In genomic region chr6:31834704-31835375, GRCh38 we compare ENCODE assay signal across 8 cellular contexts. TPM values are rescaled to one million over a fixed set of nuclear protein-coding genes. Genes with fewer than 3 reads are reported as not detected.
DNase-seq lines count a peak whose midpoint lies in the region; ATAC-seq and TF ChIP-seq lines count a peak whose summit lies in the region.

No MANE protein-coding gene starts in this region.

- BruUV-seq in mammary epithelial cell (replicated peaks; lab: Mats Ljungman, UMichigan): TSS peak; percentile 75

- under 1% methylated on average over 35 of the region's 37 CpGs for WGBS in mammary epithelial cell (ENCODE audit: low coverage, missing lambda C conversion rate)

- H3K4me3 ChIP-seq in BLaER1 treated with 17β-estradiol and CSF1 and Interleukin-3, amounts not matched to agents 10 nM and 100 nM: peak overlapping the region; percentile 77 to 96 (median 89)
- H3K4me3 ChIP-seq in WERI-Rb-1 (ENCODE audit: low read depth, low read length): peak overlapping the region; percentile 93
- H3K4me3 ChIP-seq in mammary epithelial cell (replicated peaks in 1 of 3; ENCODE audit: insufficient read depth in 1 of 3, low read depth in 2 of 3, low read length in 3 of 3): peak overlapping the region; percentile 73 to 96 (median 82)

- H2AFZ ChIP-seq in mammary epithelial cell (ENCODE audit: low read depth, low read length): peak overlapping the region; percentile 80

- ATAC-seq in GM21717 (IDR thresholded peaks at IDR 0.05; ENCODE audit: unreplicated experiment) (peak; percentile 31), HG02938 (IDR thresholded peaks at IDR 0.05; ENCODE audit: unreplicated experiment) (no peak)

- CTCF ChIA-PET in mammary epithelial cell (lab: Charles Lee; ENCODE audit: low non-redundant PET): no interaction called here

- dilution Hi-C loops in mammary epithelial cell (cut with HindIII; ENCODE audit: low sequenced_read_pairs): loop anchor here (5.0 to 10.0 kb wide), 2 partner anchors 50 to 188 kb away; no protein-coding TSS in a partner anchor

- H3K9me3 ChIP-seq in BLaER1 treated with 17β-estradiol and CSF1 and Interleukin-3, amounts not matched to agents 10 nM and 100 nM (replicated peaks in 1 of 11): no peaks in the 10 kb centered on the region; a peak in 1 of 22 replicates
- peaks cover 2% of the 10 kb centered on the region for H3K9me3 ChIP-seq in WERI-Rb-1 (ENCODE audit: severe bottlenecking)
- no peaks in the 10 kb centered on the region for H3K9me3 ChIP-seq in mammary epithelial cell (replicated peaks; ENCODE audit: insufficient read depth, low read length)

- peak overlapping the region; percentile 86 to 99 (median 94) for H3K9ac ChIP-seq in BLaER1 treated with 17β-estradiol and CSF1 and Interleukin-3, amounts not matched to agents 10 nM and 100 nM
- H3K9ac ChIP-seq in mammary epithelial cell (ENCODE audit: insufficient read depth, low read length): peak overlapping the region; percentile 94

- H3K27ac ChIP-seq in BLaER1 treated with 17β-estradiol and CSF1 and Interleukin-3, amounts not matched to agents 10 nM and 100 nM: peak overlapping the region; percentile 91 to 98 (median 96)
- peak overlapping the region; percentile 98 for H3K27ac ChIP-seq in WERI-Rb-1
- peak overlapping the region; percentile 95 for H3K27ac ChIP-seq in mammary epithelial cell (ENCODE audit: insufficient read depth, low read depth, low read length)

- TF ChIP-seq CTCF in WERI-Rb-1 (IDR thresholded peaks at IDR 0.05; ENCODE audit: low read depth, low read length): no peak
- TF ChIP-seq CTCF in mammary epithelial cell (conservative IDR thresholded peaks at IDR 0.05 in 1 of 2, IDR thresholded peaks at IDR 0.05 in 1 of 2; ENCODE audit: extremely low read depth in 1 of 2, insufficient read depth in 1 of 2, low read depth in 1 of 2, low read length in 2 of 2): no peak

- no peaks in the 10 kb centered on the region for H3K27me3 ChIP-seq in BLaER1 treated with 17β-estradiol and CSF1 and Interleukin-3, amounts not matched to agents 10 nM and 100 nM
- H3K27me3 ChIP-seq in WERI-Rb-1 (ENCODE audit: insufficient read depth, low read depth, severe bottlenecking) (no peaks in the 10 kb centered on the region), mammary epithelial cell (ENCODE audit: insufficient read depth, low read length) (no peaks in the 10 kb centered on the region)

- peak overlapping the region; percentile 86 to 99 (median 96) for H3K4me2 ChIP-seq in BLaER1 treated with 17β-estradiol and CSF1 and Interleukin-3, amounts not matched to agents 10 nM and 100 nM
- peak overlapping the region; percentile 86 for H3K4me2 ChIP-seq in mammary epithelial cell (ENCODE audit: insufficient read depth, low read depth, low read length)

- peaks cover 77% of the 10 kb centered on the region for H3K79me2 ChIP-seq in mammary epithelial cell (ENCODE audit: insufficient read depth, low read length)

- H3K36me3 ChIP-seq in BLaER1 treated with 17β-estradiol and CSF1 and Interleukin-3, amounts not matched to agents 10 nM and 100 nM: peaks cover 34 to 54% (median 42%) of the 10 kb centered on the region in 11 experiments
- H3K36me3 ChIP-seq in WERI-Rb-1: peaks cover 50% of the 10 kb centered on the region
- H3K36me3 ChIP-seq in mammary epithelial cell (ENCODE audit: insufficient read depth, low read length): peaks cover 23% of the 10 kb centered on the region

- intact Hi-C loops in mammary epithelial cell (cut with micrococcal nuclease): loop anchor here (1.0 to 5.0 kb wide), 5 partner anchors 27 to 289 kb away; partner anchors contain the start of genes ATP6V1G2, CFB and NEU1

- in situ Hi-C loops in mammary epithelial cell (cut with MboI; ENCODE audit: low sequenced_read_pairs in 2 of 2): no loop called here

- H3K4me1 ChIP-seq in BLaER1 treated with 17β-estradiol and CSF1 and Interleukin-3, amounts not matched to agents 10 nM and 100 nM: peaks cover 61 to 65% (median 63%) of the 10 kb centered on the region in 10 experiments
- peaks cover 27% of the 10 kb centered on the region for H3K4me1 ChIP-seq in mammary epithelial cell (ENCODE audit: insufficient read depth, low read length)

- peaks cover 41 to 67% (median 45%) of the 10 kb centered on the region in 11 experiments for H4K20me1 ChIP-seq in BLaER1 treated with 17β-estradiol and CSF1 and Interleukin-3, amounts not matched to agents 10 nM and 100 nM
- peaks cover 10% of the 10 kb centered on the region for H4K20me1 ChIP-seq in mammary epithelial cell (ENCODE audit: insufficient read depth, low read length)

- DNase-seq in NCI-H187 treated with DMSO at 0.1 percent for 48 hours (lab: John Stamatoyannopoulos, UW) (peak; percentile 72), WERI-Rb-1 (peak; percentile 83), mammary epithelial cell (no peak), inferior parietal cortex (ENCODE audit: extremely low spot score) (peak; percentile 93), smooth muscle cell of the brain vasculature (ENCODE audit: low read depth, low spot score) (peak; percentile 37)

RNA-seq across cellular contexts. Expression of gene HSPA1B, which starts 7.3 kb away (rescaled TPM):
- 10 to 100 TPM; 60.8 to 74.8 TPM for total RNA-seq in mammary epithelial cell
- polyA plus RNA-seq in mammary epithelial cell: 32.3 TPM
- 66.4 TPM for polyA minus RNA-seq in mammary epithelial cell

RNA-seq across cellular contexts. Expression of gene HSPA1A, which starts 19.5 kb away (rescaled TPM):
- total RNA-seq in mammary epithelial cell: 10 to 100 TPM; 67.8 to 99.5 TPM
- polyA plus RNA-seq in mammary epithelial cell: 103 TPM
- 93.6 TPM for polyA minus RNA-seq in mammary epithelial cell

RNA-seq across cellular contexts. Expression of gene HSPA1L, which starts 19.8 kb away (rescaled TPM):
- total RNA-seq in mammary epithelial cell: under 1 TPM; 0.42 to 0.83 TPM
- polyA plus RNA-seq in mammary epithelial cell: 0.36 TPM
- polyA minus RNA-seq in mammary epithelial cell: not detected

RNA-seq across cellular contexts. Expression of gene NEU1, which starts 27.8 kb away (rescaled TPM):
- 10 to 100 TPM; 27.8 to 42.5 TPM for total RNA-seq in mammary epithelial cell
- polyA plus RNA-seq in mammary epithelial cell: 44.5 TPM
- polyA minus RNA-seq in mammary epithelial cell: 27.1 TPM

RNA-seq across cellular contexts. Expression of gene LSM2, which starts 28.1 kb away (rescaled TPM):
- 10 to 100 TPM; 23.8 to 55.0 TPM for total RNA-seq in mammary epithelial cell
- 109 TPM for polyA plus RNA-seq in mammary epithelial cell
- polyA minus RNA-seq in mammary epithelial cell: 105 TPM
